ENCODE assay signal across 12 cellular contexts in genomic region chr7:90843467-90843866, GRCh38.
DNase-seq lines count a peak whose midpoint lies in the region; ATAC-seq and TF ChIP-seq lines count a peak whose summit lies in the region.
"Had no signal": no experiment of that assay in that cellular context is flagged by ENCODE, and none has a peak within 500 bp of the region (broad histone marks: within the 10 kb centered on the region; RNA-seq: fewer than 3 reads in every experiment).

No MANE protein-coding gene starts in this region.

- DNase-seq in Right ventricle myocardium inferior (ENCODE audit: missing footprints) (no peak), heart left ventricle (no peak), NCI-H526 treated with DMSO at 0.1 percent for 48 hours (lab: John Stamatoyannopoulos, UW) (peak; percentile 18), fibroblast of the aortic adventitia (ENCODE audit: low read depth) (peak; percentile 36), mesendoderm (no peak)
- no peak for DNase-seq in effector CD8-positive, alpha-beta T cell (lab: John Stamatoyannopoulos, UW)
- DNase-seq: C1 segment of cervical spinal cord; Calu3; CD4-positive, alpha-beta T cell; DMS 273 treated with DMSO at 0.1 percent for 48 hours had no signal

- no peak overlapping the region for H2BK5ac ChIP-seq in mesendoderm (ENCODE audit: low read length)

- no peak overlapping the region for H3K18ac ChIP-seq in mesendoderm (ENCODE audit: low read length)

- no peak overlapping the region for H2BK120ac ChIP-seq in mesendoderm (ENCODE audit: low read depth, low read length)

- H3K27me3 ChIP-seq in heart left ventricle (no peaks in the 10 kb centered on the region), mesendoderm (ENCODE audit: insufficient read depth, low read length, poor library complexity) (no peaks in the 10 kb centered on the region)

- H2AK5ac ChIP-seq in mesendoderm (ENCODE audit: low read length): no peak overlapping the region

- no peak overlapping the region for H3K4me3 ChIP-seq in heart left ventricle
- H3K4me3 ChIP-seq in fibroblast of the aortic adventitia (ENCODE audit: low read depth, low read length): no peak overlapping the region
- no peak overlapping the region for H3K4me3 ChIP-seq in mesendoderm (ENCODE audit: low read length)

- H3K79me1 ChIP-seq in mesendoderm (ENCODE audit: low read length): no peaks in the 10 kb centered on the region

- H4K8ac ChIP-seq in mesendoderm (ENCODE audit: low read depth, low read length): no peak overlapping the region

- no peak overlapping the region for H3K56ac ChIP-seq in mesendoderm (ENCODE audit: low read length)

- H3K27ac ChIP-seq in heart left ventricle (no peak overlapping the region), mesendoderm (ENCODE audit: low read depth, low read length) (no peak overlapping the region)

- intact Hi-C loops in Right ventricle myocardium inferior (cut with DNase I): loop anchor here (10.0 kb wide), 1 partner anchor 249 kb away; the partner anchor contains the start of gene CDK14
- intact Hi-C loops in heart left ventricle (cut with DNase I): no loop called here

- H3K9me3 ChIP-seq in heart left ventricle: peaks cover 0 to 12% (median 3%) of the 10 kb centered on the region in 12 donors

- ATAC-seq in Right ventricle myocardium inferior: peak; percentile 42
- no peak for ATAC-seq in heart left ventricle
- no peak for ATAC-seq in HG03039 (IDR thresholded peaks at IDR 0.05; ENCODE audit: unreplicated experiment)
- ATAC-seq: HCT116 had no signal

- no peak overlapping the region for H2BK15ac ChIP-seq in mesendoderm (replicated peaks; ENCODE audit: low read depth)

- no peaks in the 10 kb centered on the region for H3K79me2 ChIP-seq in mesendoderm (ENCODE audit: control insufficient read depth, insufficient read depth, low read length)

- H3K23ac ChIP-seq in mesendoderm (ENCODE audit: low read length): no peak overlapping the region

- H4K5ac ChIP-seq in mesendoderm (ENCODE audit: low read length): no peak overlapping the region

- H3K9ac ChIP-seq in mesendoderm (ENCODE audit: low read length): no peak overlapping the region

- TF ChIP-seq CTCF in heart left ventricle (IDR thresholded peaks at IDR 0.05) (no peak), fibroblast of the aortic adventitia (IDR thresholded peaks at IDR 0.05; ENCODE audit: insufficient read depth, low read length) (no peak)

- H3K36me3 ChIP-seq in heart left ventricle (no peaks in the 10 kb centered on the region), mesendoderm (ENCODE audit: control insufficient read depth, insufficient read depth, low read length) (no peaks in the 10 kb centered on the region)

- TF ChIP-seq POLR2A in heart left ventricle (IDR thresholded peaks at IDR 0.05): no peak

- peaks cover 0 to 26% (median 3%) of the 10 kb centered on the region in 12 donors for H3K4me1 ChIP-seq in heart left ventricle
- no peaks in the 10 kb centered on the region for H3K4me1 ChIP-seq in mesendoderm (ENCODE audit: control insufficient read depth, low read depth, low read length)

- no peak overlapping the region for H3K4ac ChIP-seq in mesendoderm (ENCODE audit: low read depth, low read length)

- H3K4me2 ChIP-seq in mesendoderm (ENCODE audit: low read length): no peak overlapping the region

Comparison
In these comparisons a context has a peak if more than half of its experiments do, and no peak if none do; other contexts are left out.
1. DNase-seq: peak in NCI-H526 treated with DMSO at 0.1 percent for 48 hours (single experiment) and fibroblast of the aortic adventitia (single experiment); none in Right ventricle myocardium inferior (single experiment), heart left ventricle (0 of 5), effector CD8-positive, alpha-beta T cell (single experiment) and mesendoderm (single experiment).